Comparison of ENCODE assay signal across 26 cellular contexts in genomic region chr15:75366163-75366562, GRCh38.
"Had no signal": no experiment of that assay in that cellular context is flagged by ENCODE, and none has a peak within 500 bp of the region (broad histone marks: within the 10 kb centered on the region; RNA-seq: fewer than 3 reads in every experiment).

No MANE protein-coding gene starts in this region.

- ATAC-seq: activated CD4-positive, CD25-positive, alpha-beta regulatory T cell treated with anti-CD3 and anti-CD28 coated beads, Interleukin-2, amount 50 U/mL, for 24 hours; activated CD8-positive, alpha-beta T cell treated with anti-CD3 and anti-CD28 coated beads, Interleukin-2, amount 10 ng/mL, durations not matched to agents 7 days and 5 days; activated T-cell treated with anti-CD3 and anti-CD28 coated beads, Interleukin-2, amount 50 U/mL, for 4 hours; K562; SK-N-SH treated with all-trans-retinoic acid at 6 μM for 48 hours had no signal

- H3K9me3 ChIP-seq: Peyer's patch, SJSA1 had no signal

- DNase-seq: activated CD4-positive, alpha-beta T cell treated with anti-CD3 and anti-CD28 coated beads for 4 hours; activated CD8-positive, alpha-beta T cell treated with anti-CD3 and anti-CD28 coated beads, Interleukin-2, amount 10 ng/mL, durations not matched to agents 7 days and 5 days; activated effector memory CD4-positive, alpha-beta T cell treated with anti-CD3 and anti-CD28 coated beads, Interleukin-2, amount 50 U/mL, for 16 hours; activated naive CD4-positive, alpha-beta T cell treated with Interleukin-2 at 50 U/mL for 16 hours; activated naive CD8-positive, alpha-beta T cell treated with anti-CD3 and anti-CD28 coated beads for 36 hours; activated T-cell treated with anti-CD3 and anti-CD28 coated beads, Interleukin-2, amount 50 U/mL, for 4 hours; brain microvascular endothelial cell; Karpas-422; NCI-H1048; NCI-H1417 treated with DMSO at 0.1 percent for 48 hours; NCI-H1694; NCI-H2029; NCI-H2107; NCI-H2171 treated with DMSO at 0.1 percent for 48 hours; NCI-H226; NCI-H526; NCI-H82; NK-92 treated with Interleukin-12 subunit alpha and Interleukin-12 subunit beta, amount 100 ng/mL, for 24 hours; SHP77; SW 1271 had no signal

- H3K27me3 ChIP-seq: brain microvascular endothelial cell, cardiac muscle cell, Peyer's patch, SJSA1 had no signal

- H3K4me3 ChIP-seq: cardiac muscle cell, K562, Peyer's patch, SJSA1 had no signal

- H3K27ac ChIP-seq: brain microvascular endothelial cell, cardiac muscle cell, Peyer's patch, SJSA1 had no signal

- FAIRE-seq: K562 had no signal
